13 cellular contexts compared by ENCODE assay signal in the genomic region with DNA sequence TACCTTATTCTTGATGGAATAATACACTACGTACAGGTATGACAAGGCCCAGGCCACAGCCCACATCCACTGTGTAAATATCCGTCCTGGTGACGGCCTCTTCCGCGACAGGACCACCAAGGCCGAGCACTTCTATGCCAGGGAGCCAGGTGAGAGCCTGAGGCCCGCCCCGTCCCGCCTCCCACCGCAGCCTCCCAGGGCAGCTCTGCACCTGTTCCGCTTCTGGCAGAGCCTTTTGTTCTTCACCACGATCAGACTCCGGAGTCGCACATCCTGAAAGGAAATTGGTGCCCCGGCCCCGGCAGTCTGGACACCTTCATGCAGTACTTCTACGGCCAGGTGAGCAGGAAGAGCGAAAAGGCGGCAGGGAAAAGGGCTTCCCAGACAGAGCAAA. TPM values are rescaled to one million over a fixed set of nuclear protein-coding genes. Genes with fewer than 3 reads are reported as not detected.
A peak's percentile ranks its signal among the peaks of the same experiment; 100 is the strongest.
DNase-seq lines count a peak whose midpoint lies in the region; ATAC-seq and TF ChIP-seq lines count a peak whose summit lies in the region.
"Had no signal": no experiment of that assay in that cellular context is flagged by ENCODE, and none has a peak within 500 bp of the region (broad histone marks: within the 10 kb centered on the region; RNA-seq: fewer than 3 reads in every experiment).

No MANE protein-coding gene starts in this region.

- POLR2A ChIA-PET in A673 (lab: Charles Lee; ENCODE audit: low non-redundant PET) = no interaction called here

- no peak overlapping the region for H3K9ac ChIP-seq in iPS-15b (ENCODE audit: low read depth, low read length)

- peaks cover 6% of the 10 kb centered on the region; the same call in 1 of the 2 replicates for H3K4me1 Mint-ChIP-seq in HFFc6 (ENCODE audit: low read depth)

- TF ChIP-seq CTCF in A673 (conservative IDR thresholded peaks at IDR 0.05; ENCODE audit: low read depth, low read length) (no peak), HFFc6 (IDR thresholded peaks at IDR 0.05) (no peak)

- H3K9me3 ChIP-seq in A673 (ENCODE audit: low read depth, low read length, poor library complexity, severe bottlenecking) (no peaks in the 10 kb centered on the region), iPS-15b (ENCODE audit: control insufficient read depth, insufficient read depth, low read length) (no peaks in the 10 kb centered on the region)
- H3K9me3 ChIP-seq: uterus had no signal

- H3K9me3 Mint-ChIP-seq in HFFc6 = no peaks in the 10 kb centered on the region
- H3K9me3 Mint-ChIP-seq: natural killer cell treated with Interleukin-12 subunit alpha and Interleukin-12 subunit beta and Interleukin-15 and Interleukin-18, amount 100 ng/mL, for 72 hours had no signal

- H3K36me3 Mint-ChIP-seq in HFFc6 (ENCODE audit: low read depth) = no peaks in the 10 kb centered on the region
- H3K36me3 Mint-ChIP-seq: natural killer cell treated with Interleukin-12 subunit alpha and Interleukin-12 subunit beta and Interleukin-15 and Interleukin-18, amount 100 ng/mL, for 72 hours had no signal

- H3K4me1 ChIP-seq in A673 (ENCODE audit: insufficient read depth, low read length, poor library complexity, severe bottlenecking) = peaks cover 5% of the 10 kb centered on the region
- H3K4me1 ChIP-seq in iPS-15b (ENCODE audit: control insufficient read depth, insufficient read depth, low read length) = peaks cover 4% of the 10 kb centered on the region

- intact Hi-C loops in A673 (cut with micrococcal nuclease; ENCODE audit: unreplicated experiment) = no loop called here

- peaks cover 22% of the 10 kb centered on the region for H3K27me3 Mint-ChIP-seq in HFFc6 (ENCODE audit: insufficient read depth)

- H3K27me3 ChIP-seq in A673 (replicated peaks; ENCODE audit: insufficient read depth, low read depth, low read length, poor library complexity) (peaks cover 4% of the 10 kb centered on the region), H7 (ENCODE audit: control insufficient read depth, insufficient read depth, low read length) (peaks cover 17% of the 10 kb centered on the region), iPS-15b (ENCODE audit: control insufficient read depth, insufficient read depth, low read length) (peaks cover 16% of the 10 kb centered on the region)
- H3K27me3 ChIP-seq: uterus had no signal

- H3K27ac ChIP-seq in A673 (ENCODE audit: low read depth, low read length, poor library complexity, severe bottlenecking) = no peak overlapping the region
- H3K27ac ChIP-seq: uterus, WERI-Rb-1 had no signal

- BruUV-seq in A673 (replicated peaks; lab: Mats Ljungman, UMichigan) = no TSS peak

- H3K4me3 ChIP-seq in A673 (ENCODE audit: low read depth, low read length, poor library complexity, severe bottlenecking) (peak overlapping the region; percentile 27), H7 (ENCODE audit: insufficient read depth, low read depth, low read length) (peak overlapping the region; percentile 42; the same call in 1 of the 2 replicates), iPS-15b (ENCODE audit: low read depth, low read length) (peak overlapping the region; percentile 53)
- H3K4me3 ChIP-seq: uterus had no signal

- CTCF ChIA-PET in A673 (lab: Charles Lee) = interaction anchor here (1.9 kb wide), 1 partner anchor 63 kb away, joined by 4 read pairs; no protein-coding TSS in a partner anchor

- DNase-seq in A673 (ENCODE audit: low spot score) (no peak), H7 (peak; percentile 53), NCI-H748 (lab: John Stamatoyannopoulos, UW; ENCODE audit: unreplicated experiment) (peak; percentile 82), HFFc6 (no peak), UCSD-AML1 (lab: John Stamatoyannopoulos, UW; ENCODE audit: unreplicated experiment) (no peak), OCI-M1 (lab: John Stamatoyannopoulos, UW) (no peak)
- DNase-seq: GOT3, Right ventricle myocardium superior, uterus, WERI-Rb-1 had no signal

- ATAC-seq in HG02852 (IDR thresholded peaks at IDR 0.05; ENCODE audit: unreplicated experiment) = no peak

- H3K36me3 ChIP-seq in A673 (ENCODE audit: insufficient read depth, low read length, poor library complexity, severe bottlenecking) = no peaks in the 10 kb centered on the region
- H3K36me3 ChIP-seq in H7 (replicated peaks; ENCODE audit: control insufficient read depth, insufficient read depth, low read length) = no peaks in the 10 kb centered on the region
- H3K36me3 ChIP-seq in iPS-15b (ENCODE audit: control insufficient read depth, insufficient read depth, low read length) = no peaks in the 10 kb centered on the region
- H3K36me3 ChIP-seq: uterus, WERI-Rb-1 had no signal

- H3K4me3 Mint-ChIP-seq in HFFc6 = no peak overlapping the region
- H3K4me3 Mint-ChIP-seq: natural killer cell treated with Interleukin-12 subunit alpha and Interleukin-12 subunit beta and Interleukin-15 and Interleukin-18, amount 100 ng/mL, for 72 hours had no signal

- no peak overlapping the region for H3K27ac Mint-ChIP-seq in HFFc6
- H3K27ac Mint-ChIP-seq: natural killer cell treated with Interleukin-12 subunit alpha and Interleukin-12 subunit beta and Interleukin-15 and Interleukin-18, amount 100 ng/mL, for 72 hours had no signal

RNA-seq across cellular contexts. Expression of gene ZNF358, which starts 10.6 kb away (rescaled TPM):
- total RNA-seq in A673 (2021) = 44.1 and 48.2 TPM in 2 replicates
- 52.1 and 54.8 TPM in 2 replicates for total RNA-seq in H7 (2014; rRNA removed; shearing (Covaris generic))
- 10 to 100 TPM; 30.0 to 41.1 (median 35.8) TPM for total RNA-seq in HFFc6 (2021; fragmentation: NEBNext Ultra II Directional; extraction: Animal tissue kit (Norgen Biotek cat#: 25700))

RNA-seq across cellular contexts. Expression of gene PEX11G, which starts 16.4 kb away (rescaled TPM):
- total RNA-seq in A673 (2021) = 1.1 and 1.9 TPM in 2 replicates
- total RNA-seq in H7 (2014; rRNA removed; shearing (Covaris generic)) = 2.4 and 3.5 TPM in 2 replicates
- 1 to 10 TPM in 3 of 6 experiments, under 1 TPM in 3; 0.51 to 2.8 (median 1.0) TPM for total RNA-seq in HFFc6 (2021; fragmentation: NEBNext Ultra II Directional; extraction: Animal tissue kit (Norgen Biotek cat#: 25700))

RNA-seq across cellular contexts. Expression of gene MCOLN1, which starts 17.1 kb away (rescaled TPM):
- 25.7 and 28.4 TPM in 2 replicates for total RNA-seq in A673 (2021)
- total RNA-seq in H7 (2014; rRNA removed; shearing (Covaris generic)) = 6.8 and 6.9 TPM in 2 replicates
- 10 to 100 TPM; 18.2 to 28.7 (median 21.3) TPM for total RNA-seq in HFFc6 (2021; fragmentation: NEBNext Ultra II Directional; extraction: Animal tissue kit (Norgen Biotek cat#: 25700))

RNA-seq across cellular contexts. Expression of gene PNPLA6, which starts 30.2 kb away (rescaled TPM):
- total RNA-seq in A673 (2021) = 70.4 and 73.9 TPM in 2 replicates
- total RNA-seq in H7 (2014; rRNA removed; shearing (Covaris generic)) = 87.4 and 114 TPM in 2 replicates
- total RNA-seq in HFFc6 (2021; fragmentation: NEBNext Ultra II Directional; extraction: Animal tissue kit (Norgen Biotek cat#: 25700)) = 100 to 1,000 TPM; 123 to 157 (median 138) TPM

Comparison
In these comparisons a context has a peak if more than half of its experiments do, and no peak if none do; other contexts are left out.
1. DNase-seq: peak in H7 (single experiment) and NCI-H748 (single experiment); none in A673 (single experiment), HFFc6 (single experiment), UCSD-AML1 (single experiment) and OCI-M1 (single experiment).
2. Peak in every context shown above with its lines, with median percentiles within 50 percentile points of each other: H3K4me3 ChIP-seq.